In genomic region chr18:40690062-40690461, GRCh38 we compare ENCODE assay signal across 7 cellular contexts.
"Had no signal": no experiment of that assay in that cellular context is flagged by ENCODE, and none has a peak within 500 bp of the region (broad histone marks: within the 10 kb centered on the region; RNA-seq: fewer than 3 reads in every experiment).

No MANE protein-coding gene starts in this region.

- H3K4me3 ChIP-seq: GM23338 had no signal

- DNase-seq: H9, HCEC 1CT, IMR-90 had no signal

- H2AFZ ChIP-seq: GM23338 had no signal

- H3K27ac Mint-ChIP-seq: GM23338, H9 had no signal

- H3K4me1 Mint-ChIP-seq: GM23338 had no signal

- H3K9me3 Mint-ChIP-seq: GM23338, H9 had no signal

- FAIRE-seq: H1, H54, HTR-8/SVneo had no signal

- H3K4me3 Mint-ChIP-seq: GM23338, H9 had no signal

- H3K4me2 ChIP-seq: GM23338 had no signal

- ATAC-seq: GM23338 had no signal
